In the genomic region with DNA sequence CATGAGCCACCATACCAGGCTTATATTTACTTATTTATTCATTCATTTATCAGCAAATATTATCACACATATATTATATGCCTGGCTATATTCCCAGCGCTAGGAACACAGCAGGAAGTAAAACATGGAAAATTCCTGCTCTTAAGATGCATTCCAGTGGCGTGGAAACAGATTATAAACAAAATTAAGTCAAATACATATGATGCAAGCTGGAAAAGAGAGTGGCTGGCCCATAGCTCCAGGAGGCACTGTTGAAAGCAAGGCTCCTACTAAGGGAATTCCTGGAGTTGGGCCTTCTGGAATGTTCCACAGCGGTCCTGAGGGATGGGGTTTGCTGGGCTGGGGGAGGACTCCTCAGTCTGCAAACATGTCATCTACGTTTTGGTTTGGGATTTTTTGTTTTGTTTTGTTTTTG, we compare ENCODE assay signal across 21 cellular contexts. TPM values are rescaled to one million over a fixed set of nuclear protein-coding genes. Genes with fewer than 3 reads are reported as not detected.
DNase-seq lines count a peak whose midpoint lies in the region; ATAC-seq, FAIRE-seq and TF ChIP-seq lines count a peak whose summit lies in the region.
"Had no signal": no experiment of that assay in that cellular context is flagged by ENCODE, and none has a peak within 500 bp of the region (broad histone marks: within the 10 kb centered on the region; RNA-seq: fewer than 3 reads in every experiment).

No MANE protein-coding gene starts in this region.

- peaks cover 62% of the 10 kb centered on the region for H3K4me1 ChIP-seq in A549
- H3K4me1 ChIP-seq in endothelial cell of umbilical vein (ENCODE audit: control insufficient read depth, extremely low read depth, insufficient read depth, low read length) = no peaks in the 10 kb centered on the region
- H3K4me1 ChIP-seq in mucosa of descending colon (ENCODE audit: low read depth) = peaks cover 24% of the 10 kb centered on the region
- H3K4me1 ChIP-seq in uterus = no peaks in the 10 kb centered on the region
- H3K4me1 ChIP-seq in naive thymus-derived CD4-positive, alpha-beta T cell (ENCODE audit: control insufficient read depth in 2 of 2, insufficient read depth in 2 of 2, low read length in 2 of 2) = no peaks in the 10 kb centered on the region

- no peak overlapping the region for H3K4me3 Mint-ChIP-seq in naive thymus-derived CD4-positive, alpha-beta T cell
- H3K4me3 Mint-ChIP-seq: central memory CD8-positive, alpha-beta T cell; HFFc6; naive B cell; type B pancreatic cell had no signal

- ATAC-seq in A549 (peak; percentile 86 to 90), mucosa of descending colon (peak; percentile 46)
- ATAC-seq in naive thymus-derived CD4-positive, alpha-beta T cell = no peak
- ATAC-seq: activated CD4-positive, CD25-positive, alpha-beta regulatory T cell treated with anti-CD3 and anti-CD28 coated beads, Interleukin-2, amount 50 U/mL, for 24 hours; gastroesophageal sphincter; left ventricle myocardium superior; Right ventricle myocardium inferior had no signal

- H3K9me3 ChIP-seq in A549 = no peaks in the 10 kb centered on the region
- no peaks in the 10 kb centered on the region for H3K9me3 ChIP-seq in endothelial cell of umbilical vein (replicated peaks; ENCODE audit: control insufficient read depth, insufficient read depth, low read length)
- no peaks in the 10 kb centered on the region for H3K9me3 ChIP-seq in mucosa of descending colon
- no peaks in the 10 kb centered on the region for H3K9me3 ChIP-seq in uterus
- no peaks in the 10 kb centered on the region for H3K9me3 ChIP-seq in naive thymus-derived CD4-positive, alpha-beta T cell (ENCODE audit: control insufficient read depth in 2 of 3, low read length in 3 of 3)
- H3K9me3 ChIP-seq: gastroesophageal sphincter had no signal

- peaks cover 0 to 12% (median 5%) of the 10 kb centered on the region in 7 donors for H3K4me1 Mint-ChIP-seq in naive thymus-derived CD4-positive, alpha-beta T cell

- no peak overlapping the region for H3K27ac Mint-ChIP-seq in naive thymus-derived CD4-positive, alpha-beta T cell
- H3K27ac Mint-ChIP-seq: activated T-helper 2 cell treated with anti-CD3 and anti-CD28 coated beads, Interferon-gamma antibody, Interleukin-2, Interleukin-4, amounts not matched to agents 10 μg/mL and 5 μg/mL and 100 μg/mL, durations not matched to agents 14 hours and 24 hours and 36 hours; HFFc6; naive B cell; stimulated activated effector memory CD8-positive, alpha-beta T cell treated with anti-CD3 and anti-CD28 coated beads, Interleukin-12 subunit alpha, Interleukin-12 subunit beta, amount 100 ng/mL, for 72 hours; type B pancreatic cell had no signal

- H3K36me3 ChIP-seq in endothelial cell of umbilical vein (ENCODE audit: control insufficient read depth in 2 of 2, extremely low read depth in 1 of 2, insufficient read depth in 2 of 2, low read length in 2 of 2) (no peaks in the 10 kb centered on the region), mucosa of descending colon (ENCODE audit: low read depth) (no peaks in the 10 kb centered on the region), uterus (no peaks in the 10 kb centered on the region)
- no peaks in the 10 kb centered on the region for H3K36me3 ChIP-seq in naive thymus-derived CD4-positive, alpha-beta T cell (ENCODE audit: control insufficient read depth in 2 of 3, insufficient read depth in 3 of 3, low read length in 3 of 3)
- H3K36me3 ChIP-seq: gastroesophageal sphincter had no signal

- TF ChIP-seq RAD21 in A549 (conservative IDR thresholded peaks at IDR 0.05 in 1 of 2, IDR thresholded peaks at IDR 0.05 in 1 of 2) = peak in 1 of 2 experiments; percentile 26; a peak in 1 of 5 replicates

- H3K79me2 ChIP-seq in endothelial cell of umbilical vein (ENCODE audit: control insufficient read depth, insufficient read depth, low read length) = no peaks in the 10 kb centered on the region

- H3K4me2 ChIP-seq in A549 = peak overlapping the region; percentile 62
- H3K4me2 ChIP-seq in endothelial cell of umbilical vein (ENCODE audit: insufficient read depth, low read length) = no peak overlapping the region

- H3K27me3 Mint-ChIP-seq in naive thymus-derived CD4-positive, alpha-beta T cell = no peaks in the 10 kb centered on the region
- H3K27me3 Mint-ChIP-seq: central memory CD8-positive, alpha-beta T cell; naive B cell; type B pancreatic cell had no signal

- POLR2A ChIA-PET in A549 (lab: Yijun Ruan, JAX) = interaction anchor here (1.0 kb wide), 1 partner anchor 83 kb away, joined by 4 read pairs; no protein-coding TSS in a partner anchor
- POLR2A ChIA-PET in endothelial cell of umbilical vein (lab: Charles Lee) = no interaction called here
- POLR2A ChIA-PET in naive thymus-derived CD4-positive, alpha-beta T cell (lab: Charles Lee) = no interaction called here

- H3K27me3 ChIP-seq in endothelial cell of umbilical vein (ENCODE audit: control insufficient read depth in 2 of 2, insufficient read depth in 2 of 2, low read length in 2 of 2) = no peaks in the 10 kb centered on the region
- no peaks in the 10 kb centered on the region for H3K27me3 ChIP-seq in uterus
- no peaks in the 10 kb centered on the region for H3K27me3 ChIP-seq in naive thymus-derived CD4-positive, alpha-beta T cell (ENCODE audit: control insufficient read depth in 2 of 2, insufficient read depth in 2 of 2, low read length in 2 of 2)
- H3K27me3 ChIP-seq: gastroesophageal sphincter had no signal

- no peak overlapping the region for H2AFZ ChIP-seq in endothelial cell of umbilical vein (ENCODE audit: low read depth, low read length)

- no peaks in the 10 kb centered on the region for H3K9me1 ChIP-seq in endothelial cell of umbilical vein (replicated peaks; ENCODE audit: control insufficient read depth, extremely low read depth, insufficient read depth, low read length)

- intact Hi-C loops in endothelial cell of umbilical vein (cut with micrococcal nuclease) = no loop called here
- intact Hi-C loops in mucosa of descending colon (cut with DNase I, micrococcal nuclease) = no loop called here
- intact Hi-C loops in uterus (cut with DNase I; ENCODE audit: low total_unique reads) = no loop called here
- intact Hi-C loops in naive thymus-derived CD4-positive, alpha-beta T cell (cut with micrococcal nuclease) = no loop called here

- CTCF ChIA-PET in A549 (lab: Yijun Ruan, JAX) (interaction anchor here (1.0 kb wide), 1 partner anchor 12 kb away, joined by 3 read pairs; no protein-coding TSS in a partner anchor), endothelial cell of umbilical vein (lab: Charles Lee) (interaction anchor here (1.2 to 1.7 kb wide), 2 partner anchors 12 to 115 kb away, joined by 3 to 4 read pairs; no protein-coding TSS in a partner anchor)
- CTCF ChIA-PET in naive thymus-derived CD4-positive, alpha-beta T cell (lab: Charles Lee) = no interaction called here

- DNase-seq in A549 (ENCODE audit: low read depth in 1 of 2, low spot score in 1 of 2) (peak in 1 of 2 experiments; percentile 89), LoVo (ENCODE audit: low spot score) (peak; percentile 43), endothelial cell of umbilical vein (ENCODE audit: low read depth, low spot score) (peak; percentile 52), mucosa of descending colon (no peak), uterus (no peak), CD1c-positive myeloid dendritic cell (ENCODE audit: extremely low spot score) (no peak), T-helper 2 cell (no peak)
- DNase-seq in naive thymus-derived CD4-positive, alpha-beta T cell = no peak
- DNase-seq: left ventricle myocardium superior, naive B cell, NCI-H345, posterior cingulate gyrus had no signal

- 11% methylated on average over 4 of the region's 4 CpGs for WGBS in A549 (ENCODE audit: missing lambda C conversion rate)

- no peak for TF ChIP-seq CTCF in A549 (IDR thresholded peaks at IDR 0.05)
- TF ChIP-seq CTCF in endothelial cell of umbilical vein (IDR thresholded peaks at IDR 0.05; ENCODE audit: extremely low read depth in 1 of 2, insufficient read depth in 1 of 2, low read depth in 1 of 2, low read length in 2 of 2) = no peak
- no peak for TF ChIP-seq CTCF in mucosa of descending colon (IDR thresholded peaks at IDR 0.05)
- no peak for TF ChIP-seq CTCF in uterus (IDR thresholded peaks at IDR 0.05)

- H4K20me1 ChIP-seq in endothelial cell of umbilical vein (replicated peaks; ENCODE audit: control insufficient read depth, extremely low read depth, insufficient read depth, low read length) = no peaks in the 10 kb centered on the region

- no peak overlapping the region for H3K4me3 ChIP-seq in A549
- no peak overlapping the region for H3K4me3 ChIP-seq in endothelial cell of umbilical vein (replicated peaks in 1 of 3; ENCODE audit: insufficient read depth in 1 of 3, low read depth in 1 of 3, low read length in 3 of 3)
- H3K4me3 ChIP-seq in mucosa of descending colon = no peak overlapping the region
- no peak overlapping the region for H3K4me3 ChIP-seq in uterus
- H3K4me3 ChIP-seq in naive thymus-derived CD4-positive, alpha-beta T cell (ENCODE audit: low read length) = no peak overlapping the region
- H3K4me3 ChIP-seq: gastroesophageal sphincter had no signal

- no peak overlapping the region for H3K9ac ChIP-seq in endothelial cell of umbilical vein (replicated peaks; ENCODE audit: extremely low read depth, insufficient read depth, low read length)

- H3K27ac ChIP-seq in A549 (peak overlapping the region; percentile 59 to 71; a peak in 5 of 6 replicates), endothelial cell of umbilical vein (ENCODE audit: insufficient read depth, low read depth, low read length) (no peak overlapping the region), uterus (no peak overlapping the region)
- H3K27ac ChIP-seq in naive thymus-derived CD4-positive, alpha-beta T cell (ENCODE audit: low read depth, low read length) = no peak overlapping the region

- TF ChIP-seq POLR2A in A549 (IDR thresholded peaks at IDR 0.05; ENCODE audit: low read length) (no peak), endothelial cell of umbilical vein (IDR thresholded peaks at IDR 0.05; ENCODE audit: low read depth, low read length) (no peak), uterus (IDR thresholded peaks at IDR 0.05) (no peak)

- no TSS peak for BruUV-seq in endothelial cell of umbilical vein (replicated peaks; lab: Mats Ljungman, UMichigan)

- H3K36me3 Mint-ChIP-seq in naive thymus-derived CD4-positive, alpha-beta T cell = peaks cover 0 to 8% (median 0%) of the 10 kb centered on the region in 5 donors
- H3K36me3 Mint-ChIP-seq: naive B cell; stimulated activated effector memory CD8-positive, alpha-beta T cell treated with anti-CD3 and anti-CD28 coated beads, Interleukin-12 subunit alpha, Interleukin-12 subunit beta, amount 100 ng/mL, for 72 hours; type B pancreatic cell had no signal

- no peak for TF ChIP-seq EP300 in A549 (IDR thresholded peaks at IDR 0.05)

- dilution Hi-C loops in endothelial cell of umbilical vein (cut with MboI; ENCODE audit: extremely low pct_ligation_motif_present, low sequenced_read_pairs) = no loop called here

- no peaks in the 10 kb centered on the region for H3K9me3 Mint-ChIP-seq in naive thymus-derived CD4-positive, alpha-beta T cell
- H3K9me3 Mint-ChIP-seq: activated T-helper 2 cell treated with anti-CD3 and anti-CD28 coated beads, Interferon-gamma antibody, Interleukin-2, Interleukin-4, amounts not matched to agents 10 μg/mL and 5 μg/mL and 100 μg/mL, durations not matched to agents 14 hours and 24 hours and 36 hours; central memory CD8-positive, alpha-beta T cell; HFFc6; naive B cell; stimulated activated effector memory CD8-positive, alpha-beta T cell treated with anti-CD3 and anti-CD28 coated beads, Interleukin-12 subunit alpha, Interleukin-12 subunit beta, amount 100 ng/mL, for 72 hours; type B pancreatic cell had no signal

- FAIRE-seq in A549 (lab: Jason Lieb, UNC) = peak; percentile 76
- no peak for FAIRE-seq in endothelial cell of umbilical vein (lab: Jason Lieb, UNC)
- FAIRE-seq: endometrium had no signal

RNA-seq across cellular contexts. Expression of gene ADCY9, which starts 18.4 kb away (rescaled TPM):
- polyA plus RNA-seq in A549 (2011; rRNA removed) (6.2 and 6.9 TPM in 2 replicates), A549 (2017; fragmentation: RNase III; extraction: RNeasy Plus Mini Kit Qiagen cat#74134 plus additional on column Dnase treatment) (7.6 to 9.4 TPM (median 8.7 TPM) in 3 replicates), endothelial cell of umbilical vein (6.8 and 9.1 TPM in 2 replicates)
- polyA plus RNA-seq in A549 (2012; cell fraction: cytosol; rRNA removed) = 6.0 and 10.4 TPM in 2 replicates
- polyA plus RNA-seq in A549 (2012; cell fraction: nucleus; rRNA removed) = 17.4 and 20.0 TPM in 2 replicates
- 13.4 and 15.3 TPM in 2 replicates for polyA minus RNA-seq in A549 (2011; rRNA and poly(A)+ RNA removed)
- total RNA-seq in endothelial cell of umbilical vein (13.1 and 14.0 TPM in 2 replicates), mucosa of descending colon (10 to 100 TPM; 30.0 to 50.8 (median 41.8) TPM), uterus (10 to 100 TPM in 3 of 4 donors, 1 to 10 TPM in 1; 2.8 to 34.7 (median 20.2) TPM)
- 6.7 and 7.0 TPM in 2 replicates for polyA plus RNA-seq in endothelial cell of umbilical vein (2011; cell fraction: cytosol; rRNA removed)
- 11.7 and 12.2 TPM in 2 replicates for polyA plus RNA-seq in endothelial cell of umbilical vein (2011; cell fraction: nucleus; rRNA removed)
- polyA plus RNA-seq in endothelial cell of umbilical vein (2012) = 8.1 and 11.3 TPM in 2 replicates
- 15.1 and 16.0 TPM in 2 replicates for polyA minus RNA-seq in endothelial cell of umbilical vein
- polyA minus RNA-seq in endothelial cell of umbilical vein (2011; cell fraction: cytosol; rRNA and poly(A)+ RNA removed) = 27.2 TPM
- polyA minus RNA-seq in endothelial cell of umbilical vein (2011; cell fraction: nucleus; rRNA and poly(A)+ RNA removed) = 10.3 and 10.8 TPM in 2 replicates
- 10 to 100 TPM in 2 of 5 experiments, 1 to 10 TPM in 3; 3.9 to 14.3 (median 5.6) TPM for total RNA-seq in naive thymus-derived CD4-positive, alpha-beta T cell
- under 1 TPM; 0.46 to 0.47 TPM for polyA plus RNA-seq in naive thymus-derived CD4-positive, alpha-beta T cell

Comparison
In these comparisons a context has a peak if more than half of its experiments do, and no peak if none do; other contexts are left out.
1. DNase-seq: peak in LoVo (single experiment) and endothelial cell of umbilical vein (single experiment); none in mucosa of descending colon (0 of 3), uterus (0 of 2), CD1c-positive myeloid dendritic cell (single experiment), naive thymus-derived CD4-positive, alpha-beta T cell (0 of 9) and T-helper 2 cell (0 of 5).
2. H3K27ac ChIP-seq: peak in A549 (2 of 2); none in endothelial cell of umbilical vein (single experiment), uterus (0 of 2) and naive thymus-derived CD4-positive, alpha-beta T cell (single experiment).